8 cellular contexts compared by ENCODE assay signal in the genomic region with DNA sequence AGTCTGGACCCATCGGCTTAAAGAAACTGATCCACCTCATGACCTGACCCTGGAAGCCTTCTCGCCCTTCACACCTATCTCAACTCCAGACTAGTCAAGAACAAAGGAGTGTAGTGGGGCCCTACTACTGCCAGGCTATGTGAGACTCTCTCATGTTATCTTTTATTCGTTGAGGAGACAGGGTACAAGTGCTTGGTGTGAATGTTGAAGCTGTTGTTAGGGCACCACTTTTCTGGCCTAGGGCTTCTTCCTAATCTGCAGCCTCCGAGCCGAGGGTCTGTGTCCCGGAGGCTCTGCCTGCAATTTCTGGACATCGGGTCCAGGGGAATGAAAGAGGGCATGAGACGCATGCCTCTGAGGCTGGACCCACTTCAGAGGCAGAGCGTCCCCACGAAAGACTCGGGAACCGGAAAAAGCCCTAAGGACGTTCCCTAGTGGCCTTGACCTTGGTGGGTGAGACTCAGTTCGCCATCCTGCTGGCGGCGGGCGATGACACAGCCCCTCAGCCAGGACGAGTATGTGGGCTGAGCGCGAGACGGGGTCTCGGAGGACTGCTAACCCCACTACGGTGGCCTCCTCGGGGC. TPM values are rescaled to one million over a fixed set of nuclear protein-coding genes. Genes with fewer than 3 reads are reported as not detected.
DNase-seq lines count a peak whose midpoint lies in the region; ATAC-seq and TF ChIP-seq lines count a peak whose summit lies in the region.

No MANE protein-coding gene starts in this region.

- H2AK5ac ChIP-seq in IMR-90 (ENCODE audit: low read depth, low read length): peak overlapping the region; percentile 93

- H3K36me3 ChIP-seq in IMR-90 (ENCODE audit: control insufficient read depth, insufficient read depth, low read length): peaks cover 3% of the 10 kb centered on the region
- H3K36me3 ChIP-seq in breast epithelium: no peaks in the 10 kb centered on the region

- peaks cover 3% of the 10 kb centered on the region; the same call in 1 of the 2 replicates for H4K20me1 ChIP-seq in IMR-90 (ENCODE audit: insufficient read depth, low read length)

- peak overlapping the region; percentile 49; the same call in 1 of the 2 replicates for H3K14ac ChIP-seq in IMR-90 (replicated peaks; ENCODE audit: low read depth, low read length)

- TF ChIP-seq CTCF in IMR-90 (conservative IDR thresholded peaks at IDR 0.05; ENCODE audit: low read depth, low read length) (no peak), breast epithelium (IDR thresholded peaks at IDR 0.05) (no peak)

- intact Hi-C loops in IMR-90 (cut with micrococcal nuclease) (loop anchor here (10.0 kb wide), 1 partner anchor 944 kb away; no protein-coding TSS in a partner anchor), breast epithelium (cut with DNase I; ENCODE audit: low total_unique reads) (no loop called here)

- no peak overlapping the region; the same call in 1 of the 2 replicates for H3K23ac ChIP-seq in IMR-90 (ENCODE audit: low read depth, low read length)

- H2BK20ac ChIP-seq in IMR-90 (ENCODE audit: low read depth, low read length): no peak overlapping the region

- H4K8ac ChIP-seq in IMR-90 (ENCODE audit: low read depth in 2 of 2, low read length in 2 of 2): peak overlapping the region; percentile 96

- H2AFZ ChIP-seq in IMR-90 (replicated peaks; ENCODE audit: low read length, poor library complexity): peak overlapping the region; percentile 89

- peak overlapping the region; percentile 97 for H2AK9ac ChIP-seq in IMR-90 (replicated peaks; ENCODE audit: low read depth, low read length, poor library complexity)

- H3K4me3 ChIP-seq in IMR-90 (ENCODE audit: insufficient read depth, low read depth, low read length) (peak overlapping the region; percentile 77), breast epithelium (peak overlapping the region; percentile 81 to 96 (median 90)), mononuclear cell (ENCODE audit: low read length) (peak overlapping the region; percentile 88)

- in situ Hi-C loops in IMR-90 (cut with MboI; ENCODE audit: low sequenced_read_pairs): loop anchor here (25.0 kb wide), 1 partner anchor 511 kb away; no protein-coding TSS in a partner anchor

- peak overlapping the region; percentile 57 for H4K5ac ChIP-seq in IMR-90 (ENCODE audit: low read depth, low read length)

- peaks cover 16 to 36% of the 10 kb centered on the region in 2 experiments; a peak in 3 of 4 replicates for H3K79me1 ChIP-seq in IMR-90 (ENCODE audit: low read depth in 1 of 2, low read length in 2 of 2)

- H3K9ac ChIP-seq in IMR-90 (ENCODE audit: low read depth, low read length): peak overlapping the region; percentile 90

- H4K91ac ChIP-seq in IMR-90 (ENCODE audit: insufficient read depth, low read depth, low read length): peak overlapping the region; percentile 73; the same call in 1 of the 2 replicates

- H3K27me3 ChIP-seq in IMR-90 (ENCODE audit: control insufficient read depth, insufficient read depth, low read length) (no peaks in the 10 kb centered on the region), breast epithelium (no peaks in the 10 kb centered on the region), mononuclear cell (ENCODE audit: insufficient read depth, low read length) (no peaks in the 10 kb centered on the region)

- BruUV-seq in IMR-90 (replicated peaks; lab: Mats Ljungman, UMichigan): no TSS peak

- dilution Hi-C loops in IMR-90 (cut with HindIII; ENCODE audit: low sequenced_read_pairs, unreplicated experiment): no loop called here

- H3K9me1 ChIP-seq in IMR-90 (ENCODE audit: insufficient read depth, low read length): peaks cover 5% of the 10 kb centered on the region; the same call in 1 of the 2 replicates

- H3K18ac ChIP-seq in IMR-90 (ENCODE audit: low read depth, low read length): no peak overlapping the region

- peak overlapping the region; percentile 80 for H3K4ac ChIP-seq in IMR-90 (ENCODE audit: low read depth, low read length)

- H3K56ac ChIP-seq in IMR-90 (ENCODE audit: extremely low read depth, insufficient read depth, low read length): peak overlapping the region; percentile 38; the same call in 1 of the 2 replicates

- CTCF ChIA-PET in IMR-90 (lab: Yijun Ruan, JAX): interaction anchor here (0.6 to 1.1 kb wide), 6 partner anchors 11 to 189 kb away, joined by 3 to 7 read pairs (median 4); no protein-coding TSS in a partner anchor

- POLR2A ChIA-PET in IMR-90 (lab: Charles Lee; ENCODE audit: unreplicated experiment): no interaction called here

- peak; percentile 15 for DNase-seq in Daoy (ENCODE audit: low read depth)
- DNase-seq in IMR-90: no peak
- no peak for DNase-seq in breast epithelium (ENCODE audit: low spot score in 2 of 2)
- DNase-seq in HuH-7.5 (ENCODE audit: low spot score): no peak
- DNase-seq in glomerular visceral epithelial cell (ENCODE audit: extremely low spot score): no peak

- H2BK120ac ChIP-seq in IMR-90 (ENCODE audit: low read depth, low read length): no peak overlapping the region

- H2BK15ac ChIP-seq in IMR-90 (ENCODE audit: low read depth, low read length): no peak overlapping the region

- no peak for TF ChIP-seq RAD21 in IMR-90 (IDR thresholded peaks at IDR 0.05; ENCODE audit: low read length)

- peak overlapping the region; percentile 67 for H2BK5ac ChIP-seq in IMR-90 (ENCODE audit: low read depth, low read length, poor library complexity, severe bottlenecking)

- peak overlapping the region; percentile 77 for H3K4me2 ChIP-seq in IMR-90 (ENCODE audit: low read depth, low read length)

- WGBS in IMR-90 (ENCODE audit: extremely low coverage in 2 of 2, insufficient read length in 1 of 2), 2 experiments: 2% methylated on average over 15 of the region's 24 CpGs; no CpG with 5 or more reads in 1 of the 2 experiments

- TF ChIP-seq POLR2A in IMR-90 (IDR thresholded peaks at IDR 0.05; ENCODE audit: low read depth, low read length) (no peak), breast epithelium (IDR thresholded peaks at IDR 0.05) (no peak)

- ATAC-seq in IMR-90 (ENCODE audit: low read depth): no peak
- ATAC-seq in GM21367 (IDR thresholded peaks at IDR 0.05; ENCODE audit: unreplicated experiment): no peak
- ATAC-seq in HG03097 (IDR thresholded peaks at IDR 0.05; ENCODE audit: low FRiP score, unreplicated experiment): no peak

- H3K27ac ChIP-seq in IMR-90 (ENCODE audit: insufficient read depth, low read length) (peak overlapping the region; percentile 76), breast epithelium (peak overlapping the region; percentile 64 to 83)

- H3K4me1 ChIP-seq in IMR-90 (ENCODE audit: control insufficient read depth, insufficient read depth, low read length) (peaks cover 8% of the 10 kb centered on the region), breast epithelium (peaks cover 0 to 13% of the 10 kb centered on the region in 2 donors), mononuclear cell (ENCODE audit: insufficient read depth, low read length) (peaks cover 18% of the 10 kb centered on the region)

- no peaks in the 10 kb centered on the region for H3K9me3 ChIP-seq in IMR-90 (ENCODE audit: control insufficient read depth, insufficient read depth, low read length)
- H3K9me3 ChIP-seq in breast epithelium: no peaks in the 10 kb centered on the region
- H3K9me3 ChIP-seq in mononuclear cell (ENCODE audit: low read depth, low read length): no peaks in the 10 kb centered on the region

TF ChIP-seq in IMR-90, 13 proteins besides CTCF, POLR2A, EP300 and RAD21:
- TF ChIP-seq RFX5 (IDR thresholded peaks at IDR 0.05; ENCODE audit: low read depth, low read length) (no peak), RCOR1 (IDR thresholded peaks at IDR 0.05; ENCODE audit: insufficient replicate concordance, low read length) (no peak), ELK1 (IDR thresholded peaks at IDR 0.05; ENCODE audit: borderline replicate concordance, low read depth, low read length) (no peak), BHLHE40 (IDR thresholded peaks at IDR 0.05; ENCODE audit: low read depth, low read length) (no peak), FOS (IDR thresholded peaks at IDR 0.05; ENCODE audit: low read depth, low read length) (no peak), MXI1 (IDR thresholded peaks at IDR 0.05; ENCODE audit: borderline replicate concordance, low read depth, low read length) (no peak), NFE2L2 (IDR thresholded peaks at IDR 0.05; ENCODE audit: low read depth, low read length) (no peak), CHD1 (IDR thresholded peaks at IDR 0.05; ENCODE audit: low read depth, low read length) (no peak), SMC3 (IDR thresholded peaks at IDR 0.05; ENCODE audit: low read depth, low read length) (no peak), MAZ (IDR thresholded peaks at IDR 0.05; ENCODE audit: borderline replicate concordance, low read depth, low read length) (no peak), MAFK (IDR thresholded peaks at IDR 0.05; ENCODE audit: low read depth, low read length) (no peak), CEBPB (IDR thresholded peaks at IDR 0.05; ENCODE audit: low read depth, low read length) (no peak)
- TF ChIP-seq, protein P1, sequence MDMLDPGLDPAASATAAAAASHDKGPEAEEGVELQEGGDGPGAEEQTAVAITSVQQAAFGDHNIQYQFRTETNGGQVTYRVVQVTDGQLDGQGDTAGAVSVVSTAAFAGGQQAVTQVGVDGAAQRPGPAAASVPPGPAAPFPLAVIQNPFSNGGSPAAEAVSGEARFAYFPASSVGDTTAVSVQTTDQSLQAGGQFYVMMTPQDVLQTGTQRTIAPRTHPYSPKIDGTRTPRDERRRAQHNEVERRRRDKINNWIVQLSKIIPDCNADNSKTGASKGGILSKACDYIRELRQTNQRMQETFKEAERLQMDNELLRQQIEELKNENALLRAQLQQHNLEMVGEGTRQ (IDR thresholded peaks at IDR 0.05; ENCODE audit: low read depth, low read length): no peak

RNA-seq across cellular contexts. Expression of gene DNAJC11, which starts 0.7 kb away (rescaled TPM):
- 45.7 and 48.3 TPM in 2 replicates for total RNA-seq in Daoy (2014; rRNA removed; shearing (Covaris generic))
- total RNA-seq in IMR-90 (2012; rRNA removed): 38.7 and 41.7 TPM in 2 replicates
- polyA plus RNA-seq in IMR-90 (2012; rRNA removed): 47.8 and 48.5 TPM in 2 replicates
- polyA plus RNA-seq in IMR-90 (2012; cell fraction: cytosol; rRNA removed): 26.3 and 27.7 TPM in 2 replicates
- polyA plus RNA-seq in IMR-90 (2012; cell fraction: nucleus; rRNA removed; ENCODE audit: low replicate concordance): 81.9 and 90.2 TPM in 2 replicates
- total RNA-seq in breast epithelium: 10 to 100 TPM; 23.0 to 30.5 (median 25.6) TPM
- 17.3 TPM for total RNA-seq in mononuclear cell
